ENCODE assay signal across 9 cellular contexts in the genomic region with DNA sequence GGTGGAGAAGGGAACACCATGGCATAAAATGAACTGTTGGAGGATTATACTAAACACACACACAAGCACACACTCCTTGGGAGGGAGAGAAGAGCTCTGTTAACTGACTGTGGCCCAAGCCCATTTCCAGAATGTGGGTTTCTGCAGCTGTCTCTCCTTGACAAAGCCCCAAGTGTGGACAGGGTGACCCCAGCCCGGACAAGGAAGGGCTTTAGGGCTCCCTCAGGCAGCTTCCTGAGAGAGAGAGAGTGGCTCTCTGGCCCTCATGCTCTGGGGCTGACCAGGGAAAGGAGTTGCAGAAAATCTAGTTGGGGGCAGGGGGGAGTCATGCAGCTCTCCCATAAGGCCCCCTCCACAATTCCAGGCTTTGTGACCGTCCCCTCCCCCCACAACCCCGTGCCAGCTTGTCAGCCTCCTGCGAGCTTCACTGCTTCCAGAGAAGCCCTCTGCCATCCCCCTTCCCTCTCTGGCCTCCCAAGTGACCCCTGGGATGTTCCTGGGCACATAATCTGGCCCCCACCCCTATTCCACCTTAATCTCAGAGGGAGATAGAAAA. TPM values are rescaled to one million over a fixed set of nuclear protein-coding genes. Genes with fewer than 3 reads are reported as not detected.
DNase-seq lines count a peak whose midpoint lies in the region; ATAC-seq lines count a peak whose summit lies in the region.
"Had no signal": no experiment of that assay in that cellular context is flagged by ENCODE, and none has a peak within 500 bp of the region (broad histone marks: within the 10 kb centered on the region; RNA-seq: fewer than 3 reads in every experiment).

No MANE protein-coding gene starts in this region.

- DNase-seq in ecto neural progenitor cell (ENCODE audit: low spot score) (peak; percentile 46), superior temporal gyrus (ENCODE audit: extremely low spot score) (no peak), NCI-H524 treated with DMSO at 0.1 percent for 48 hours (lab: John Stamatoyannopoulos, UW) (no peak)
- DNase-seq in stimulated activated naive CD8-positive, alpha-beta T cell treated with anti-CD3 and anti-CD28 coated beads, Interleukin-15, amount 100 ng/mL, for 72 hours, result no peak
- DNase-seq: activated naive CD4-positive, alpha-beta T cell treated with anti-CD3 and anti-CD28 coated beads, Interleukin-2, amount 50 U/mL, for 16 hours had no signal

- H3K9ac ChIP-seq in HUES64 (ENCODE audit: low read depth, low read length) (peak overlapping the region; percentile 90), subcutaneous abdominal adipose tissue (ENCODE audit: low read length in 5 of 5) (peak overlapping the region in 1 of 5 donors; percentile 31)

- H3K4me3 ChIP-seq in HUES64 (ENCODE audit: low read length) (peak overlapping the region; percentile 80), mesodermal cell (ENCODE audit: extremely low read depth, insufficient read depth, low read length, poor library complexity, severe bottlenecking) (peak overlapping the region; percentile 40), subcutaneous abdominal adipose tissue (ENCODE audit: low read depth in 1 of 5, low read length in 5 of 5) (peak overlapping the region in 4 of 5 donors; percentile 53 to 55 (median 54))

- WGBS in HUES64, result 9% methylated on average over 4 of the region's 4 CpGs
- WGBS in mesodermal cell (ENCODE audit: insufficient coverage in 2 of 2), 2 experiments, result no CpG with 5 or more reads among the region's 4 CpGs

- peaks cover 3% of the 10 kb centered on the region; the same call in 1 of the 2 replicates for H3K36me3 ChIP-seq in HUES64 (ENCODE audit: insufficient read depth, low read length)
- H3K36me3 ChIP-seq in mesodermal cell (ENCODE audit: control insufficient read depth, insufficient read depth, low read length), result no peaks in the 10 kb centered on the region
- no peaks in the 10 kb centered on the region for H3K36me3 ChIP-seq in subcutaneous abdominal adipose tissue (ENCODE audit: control insufficient read depth in 5 of 5, insufficient read depth in 5 of 5, low read length in 5 of 5)

- ATAC-seq in GM19452 (IDR thresholded peaks at IDR 0.05; ENCODE audit: unreplicated experiment), result no peak
- ATAC-seq in stimulated activated naive CD8-positive, alpha-beta T cell treated with anti-CD3 and anti-CD28 coated beads, Interleukin-15, amount 100 ng/mL, for 72 hours, result no peak

- H3K27ac ChIP-seq in HUES64 (ENCODE audit: low read depth, low read length) (peak overlapping the region; percentile 88), mesodermal cell (ENCODE audit: low read depth, low read length, severe bottlenecking) (peak overlapping the region; percentile 59), subcutaneous abdominal adipose tissue (ENCODE audit: low read depth, low read length) (no peak overlapping the region)

- H3K27me3 ChIP-seq in HUES64 (ENCODE audit: insufficient read depth, low read length), result no peaks in the 10 kb centered on the region
- peaks cover 5 to 17% (median 10%) of the 10 kb centered on the region in 5 donors for H3K27me3 ChIP-seq in subcutaneous abdominal adipose tissue (ENCODE audit: control insufficient read depth in 5 of 5, insufficient read depth in 4 of 5, low read length in 5 of 5)

- H3K4me3 Mint-ChIP-seq in stimulated activated naive CD8-positive, alpha-beta T cell treated with anti-CD3 and anti-CD28 coated beads, Interleukin-15, amount 100 ng/mL, for 72 hours, result peak overlapping the region in 1 of 2 donors; percentile 68

- no peaks in the 10 kb centered on the region for H3K27me3 Mint-ChIP-seq in stimulated activated naive CD8-positive, alpha-beta T cell treated with anti-CD3 and anti-CD28 coated beads, Interleukin-15, amount 100 ng/mL, for 72 hours

- peaks cover 8% of the 10 kb centered on the region; the same call in 1 of the 2 replicates for H3K9me3 ChIP-seq in HUES64 (ENCODE audit: insufficient read depth, low read depth, low read length)
- peaks cover 4% of the 10 kb centered on the region for H3K9me3 ChIP-seq in mesodermal cell (ENCODE audit: control insufficient read depth, low read length)
- H3K9me3 ChIP-seq in subcutaneous abdominal adipose tissue (ENCODE audit: control insufficient read depth in 5 of 5, low read length in 5 of 5), result peaks cover 0 to 9% (median 4%) of the 10 kb centered on the region in 5 donors

- H3K4me1 ChIP-seq in HUES64 (ENCODE audit: insufficient read depth, low read length) (peaks cover 15% of the 10 kb centered on the region), mesodermal cell (ENCODE audit: control insufficient read depth, insufficient read depth, low read length, poor library complexity, severe bottlenecking) (no peaks in the 10 kb centered on the region), subcutaneous abdominal adipose tissue (ENCODE audit: control insufficient read depth in 5 of 5, insufficient read depth in 5 of 5, low read length in 5 of 5) (peaks cover 0 to 7% (median 5%) of the 10 kb centered on the region in 5 donors)

- H3K9me3 Mint-ChIP-seq in stimulated activated naive CD8-positive, alpha-beta T cell treated with anti-CD3 and anti-CD28 coated beads, Interleukin-15, amount 100 ng/mL, for 72 hours, result peaks cover 0 to 6% of the 10 kb centered on the region in 2 donors

- H3K27ac Mint-ChIP-seq in stimulated activated naive CD8-positive, alpha-beta T cell treated with anti-CD3 and anti-CD28 coated beads, Interleukin-15, amount 100 ng/mL, for 72 hours, result peak overlapping the region in 1 of 2 donors; percentile 59

- H3K4me1 Mint-ChIP-seq in stimulated activated naive CD8-positive, alpha-beta T cell treated with anti-CD3 and anti-CD28 coated beads, Interleukin-15, amount 100 ng/mL, for 72 hours, result peaks cover 4% of the 10 kb centered on the region

RNA-seq across cellular contexts. Expression of gene ARHGEF9, which starts 0.6 kb away (rescaled TPM):
- 24.3 TPM for polyA plus RNA-seq in HUES64 (2013, experiment 1 of 2)
- 28.1 TPM for polyA plus RNA-seq in HUES64 (2013, experiment 2 of 2)
- polyA plus RNA-seq in mesodermal cell (2013, experiment 1 of 2), result 31.6 TPM
- polyA plus RNA-seq in mesodermal cell (2013, experiment 2 of 2), result 26.6 TPM
